Comparison of ENCODE assay signal across 12 cellular contexts in the genomic region with DNA sequence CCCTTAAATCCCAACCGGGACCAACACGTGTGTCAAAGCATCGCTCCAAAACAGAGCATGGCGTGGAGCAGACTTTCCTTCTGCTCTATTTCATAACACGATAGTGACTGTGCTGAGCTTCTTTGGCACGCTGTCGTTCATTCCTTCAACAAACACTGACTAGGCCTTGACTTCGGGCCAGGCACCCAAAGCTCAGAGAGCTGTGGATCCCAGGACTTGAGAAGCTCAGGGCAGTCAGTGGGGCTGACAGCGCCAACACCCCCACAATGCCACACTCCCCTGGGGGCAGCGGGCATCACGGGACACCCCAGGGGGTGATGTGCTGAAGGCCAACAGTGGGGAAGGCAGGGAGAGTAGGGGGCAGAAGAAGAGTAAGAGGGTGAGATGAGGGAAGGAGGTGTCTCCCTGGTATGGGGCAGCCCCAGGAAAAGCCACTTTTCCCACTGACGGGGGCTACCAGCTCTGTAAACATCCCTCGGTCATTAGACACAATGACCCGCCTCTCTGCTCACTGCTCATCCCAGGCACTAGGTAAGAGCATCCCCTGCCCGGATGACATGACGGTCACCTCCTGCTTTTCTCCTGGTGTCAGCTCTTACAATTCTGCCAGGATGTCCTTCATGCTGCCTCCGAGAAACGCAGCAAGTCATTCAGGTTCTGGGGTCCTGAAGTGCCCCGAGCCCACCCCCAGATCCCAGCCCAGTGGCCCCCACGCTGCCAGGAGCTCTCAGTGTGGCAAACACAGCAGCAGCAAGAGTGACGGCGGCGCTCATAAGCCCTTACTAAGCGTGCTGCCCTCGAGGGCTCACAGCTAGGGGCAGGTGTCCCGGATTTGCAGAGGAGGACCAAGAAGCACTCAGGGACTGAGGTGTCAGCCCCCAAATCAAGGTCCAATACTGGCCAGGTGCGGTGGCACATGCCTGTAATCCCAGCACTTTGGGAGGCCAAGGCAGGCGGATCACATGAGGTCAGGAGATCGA.
"Had no signal": no experiment of that assay in that cellular context is flagged by ENCODE, and none has a peak within 500 bp of the region (broad histone marks: within the 10 kb centered on the region; RNA-seq: fewer than 3 reads in every experiment).

No MANE protein-coding gene starts in this region.

- DNase-seq: activated B cell treated with CpG ODN at 0.5 μM for 24 hours; activated CD4-positive, alpha-beta T cell treated with anti-CD3 and anti-CD28 coated beads, Interleukin-2, amount 10 ng/mL, durations not matched to agents 24 days and 14 days; activated naive CD4-positive, alpha-beta T cell treated with anti-CD3 and anti-CD28 coated beads, Interleukin-2, amount 10 ng/mL, durations not matched to agents 7 days and 5 days; activated T-cell treated with anti-CD3 and anti-CD28 coated beads for 4 hours; erythroblast; heart left ventricle; mesendoderm; T-helper 1 cell; tibial artery had no signal

- H3K9me3 ChIP-seq: heart left ventricle, tibial artery had no signal

- H3K36me3 Mint-ChIP-seq: activated naive CD4-positive, alpha-beta T cell treated with anti-CD3 and anti-CD28 coated beads, Interleukin-2, amount 10 ng/mL, durations not matched to agents 7 days and 5 days had no signal

- H3K4me1 Mint-ChIP-seq: activated CD4-positive, alpha-beta T cell treated with anti-CD3 and anti-CD28 coated beads, Interleukin-2, amount 10 ng/mL, durations not matched to agents 24 days and 14 days; activated naive CD4-positive, alpha-beta T cell treated with anti-CD3 and anti-CD28 coated beads, Interleukin-2, amount 10 ng/mL, durations not matched to agents 7 days and 5 days had no signal

- H3K36me3 ChIP-seq: heart left ventricle, tibial artery had no signal

- H3K27ac ChIP-seq: heart left ventricle, tibial artery had no signal

- H3K4me1 ChIP-seq: tibial artery had no signal

- H3K4me3 Mint-ChIP-seq: activated B cell treated with CpG ODN at 0.5 μM for 24 hours; activated CD4-positive, alpha-beta T cell treated with anti-CD3 and anti-CD28 coated beads, Interleukin-2, amount 10 ng/mL, durations not matched to agents 24 days and 14 days; activated naive CD4-positive, alpha-beta T cell treated with anti-CD3 and anti-CD28 coated beads, Interleukin-2, amount 10 ng/mL, durations not matched to agents 7 days and 5 days; dendritic cell treated with granulocyte-macrophage colony-stimulating factor and Interleukin-4, amounts not matched to agents 40 ng/mL and 50 ng/mL, for 4 days had no signal

- H3K9me3 Mint-ChIP-seq: activated B cell treated with CpG ODN at 0.5 μM for 24 hours; activated CD4-positive, alpha-beta T cell treated with anti-CD3 and anti-CD28 coated beads, Interleukin-2, amount 10 ng/mL, durations not matched to agents 24 days and 14 days; activated naive CD4-positive, alpha-beta T cell treated with anti-CD3 and anti-CD28 coated beads, Interleukin-2, amount 10 ng/mL, durations not matched to agents 7 days and 5 days; activated T-helper 2 cell treated with anti-CD3 and anti-CD28 coated beads, Interferon-gamma antibody, Interleukin-2, Interleukin-4, amounts not matched to agents 10 μg/mL and 5 μg/mL and 100 μg/mL, durations not matched to agents 14 hours and 24 hours and 36 hours; dendritic cell treated with granulocyte-macrophage colony-stimulating factor and Interleukin-4, amounts not matched to agents 40 ng/mL and 50 ng/mL, for 4 days had no signal

- H3K27ac Mint-ChIP-seq: activated B cell treated with CpG ODN at 0.5 μM for 24 hours; activated CD4-positive, alpha-beta T cell treated with anti-CD3 and anti-CD28 coated beads, Interleukin-2, amount 10 ng/mL, durations not matched to agents 24 days and 14 days; activated naive CD4-positive, alpha-beta T cell treated with anti-CD3 and anti-CD28 coated beads, Interleukin-2, amount 10 ng/mL, durations not matched to agents 7 days and 5 days; activated T-helper 2 cell treated with anti-CD3 and anti-CD28 coated beads, Interferon-gamma antibody, Interleukin-2, Interleukin-4, amounts not matched to agents 10 μg/mL and 5 μg/mL and 100 μg/mL, durations not matched to agents 14 hours and 24 hours and 36 hours; dendritic cell treated with granulocyte-macrophage colony-stimulating factor and Interleukin-4, amounts not matched to agents 40 ng/mL and 50 ng/mL, for 4 days had no signal

- H3K4me3 ChIP-seq: heart left ventricle, skin epidermis, tibial artery had no signal
